ENCODE assay signal across 8 cellular contexts in genomic region chr11:118522571-118523072, GRCh38. TPM values are rescaled to one million over a fixed set of nuclear protein-coding genes. Genes with fewer than 3 reads are reported as not detected.
A peak's percentile ranks its signal among the peaks of the same experiment; 100 is the strongest.
DNase-seq lines count a peak whose midpoint lies in the region; ATAC-seq, FAIRE-seq and TF ChIP-seq lines count a peak whose summit lies in the region.

No MANE protein-coding gene starts in this region.

- DNase-seq in COLO668 (lab: John Stamatoyannopoulos, UW; ENCODE audit: unreplicated experiment) (peak; percentile 8), HTR-8/SVneo (ENCODE audit: insufficient read length, low spot score) (peak; percentile 52), body of pancreas (peak in 2 of 4 donors; percentile 39 to 48), lung microvascular endothelial cell (ENCODE audit: low read depth in 2 of 2) (peak; percentile 50 to 58), natural killer cell (no peak)
- no peak for DNase-seq in activated CD4-positive, alpha-beta T cell treated with anti-CD3 and anti-CD28 coated beads, Interleukin-2, amount 50 U/mL, for 4 hours

- H3K9me3 Mint-ChIP-seq in natural killer cell = no peaks in the 10 kb centered on the region

- peak in 6 of 7 experiments; percentile 11 to 38 (median 20) for TF ChIP-seq CTCF in body of pancreas (IDR thresholded peaks at IDR 0.05)
- TF ChIP-seq CTCF in natural killer cell (IDR thresholded peaks at IDR 0.05) = no peak

- ATAC-seq in body of pancreas (no peak), natural killer cell (no peak), GM18502 (IDR thresholded peaks at IDR 0.05; ENCODE audit: poor library complexity, unreplicated experiment) (no peak), HG03108 (IDR thresholded peaks at IDR 0.05; ENCODE audit: unreplicated experiment) (no peak)

- H3K9me3 ChIP-seq in body of pancreas = no peaks in the 10 kb centered on the region

- no peak overlapping the region for H3K27ac ChIP-seq in body of pancreas

- no peaks in the 10 kb centered on the region for H3K27me3 ChIP-seq in body of pancreas

- no peak for TF ChIP-seq POLR2A in body of pancreas (IDR thresholded peaks at IDR 0.05)

- intact Hi-C loops in body of pancreas (cut with DNase I) = no loop called here
- intact Hi-C loops in natural killer cell (cut with micrococcal nuclease) = no loop called here

- 45 to 55% methylated on average over 6 of the region's 6 CpGs for WGBS in body of pancreas, 2 donors

- H3K4me1 Mint-ChIP-seq in natural killer cell = peaks cover 8 to 14% of the 10 kb centered on the region in 2 donors

- peaks cover 7% of the 10 kb centered on the region for H3K4me1 ChIP-seq in body of pancreas

- H3K27ac Mint-ChIP-seq in natural killer cell = peak overlapping the region in 1 of 2 donors; percentile 41

- H3K27me3 Mint-ChIP-seq in natural killer cell (ENCODE audit: low read depth in 2 of 2) = no peaks in the 10 kb centered on the region

- H3K36me3 ChIP-seq in body of pancreas (replicated peaks in 1 of 2; ENCODE audit: insufficient read depth in 1 of 2, low read depth in 2 of 2) = peaks cover 0 to 27% of the 10 kb centered on the region in 2 donors

- no peak overlapping the region for H3K4me3 ChIP-seq in body of pancreas

- no peak overlapping the region for H3K4me3 Mint-ChIP-seq in natural killer cell

- peaks cover 15% of the 10 kb centered on the region for H3K36me3 Mint-ChIP-seq in natural killer cell

- no peak for FAIRE-seq in HTR-8/SVneo (lab: Jason Lieb, UNC)

RNA-seq across cellular contexts. Expression of gene TTC36, which starts 4.7 kb away (rescaled TPM):
- not detected for total RNA-seq in body of pancreas
- total RNA-seq in lung microvascular endothelial cell = 0.44 and 1.6 TPM in 2 replicates
- total RNA-seq in natural killer cell = under 1 TPM in 1 of 3 donors, not detected in 2; 0.43 TPM

RNA-seq across cellular contexts. Expression of gene TMEM25, which starts 8.4 kb away (rescaled TPM):
- total RNA-seq in body of pancreas (10 to 100 TPM; 35.5 to 39.6 TPM), lung microvascular endothelial cell (13.7 and 23.4 TPM in 2 replicates), natural killer cell (10 to 100 TPM in 1 of 3 donors, 1 to 10 TPM in 2; 4.1 to 11.0 (median 9.3) TPM)

RNA-seq across cellular contexts. Expression of gene IFT46, which starts 43.1 kb away (rescaled TPM):
- total RNA-seq in body of pancreas (10 to 100 TPM; 17.1 to 24.6 TPM), lung microvascular endothelial cell (13.7 and 15.7 TPM in 2 replicates), natural killer cell (1 to 10 TPM; 7.2 to 9.8 (median 8.1) TPM)

RNA-seq across cellular contexts. Expression of gene ARCN1, which starts 49.6 kb away (rescaled TPM):
- total RNA-seq in body of pancreas (10 to 100 TPM; 49.8 to 64.3 TPM), lung microvascular endothelial cell (62.5 and 63.9 TPM in 2 replicates), natural killer cell (10 to 100 TPM; 72.9 to 88.6 (median 88.4) TPM)

Comparison
In these comparisons a context has a peak if more than half of its experiments do, and no peak if none do; other contexts are left out.
1. DNase-seq: peak in COLO668 (single experiment), HTR-8/SVneo (single experiment) and lung microvascular endothelial cell (2 of 2); none in natural killer cell (single experiment) and activated CD4-positive, alpha-beta T cell treated with anti-CD3 and anti-CD28 coated beads, Interleukin-2, amount 50 U/mL, for 4 hours (0 of 2).